8 cellular contexts compared by ENCODE assay signal in genomic region chr1:154608522-154609294, GRCh38. TPM values are rescaled to one million over a fixed set of nuclear protein-coding genes. Genes with fewer than 3 reads are reported as not detected.
DNase-seq lines count a peak whose midpoint lies in the region; ATAC-seq and TF ChIP-seq lines count a peak whose summit lies in the region.

No MANE protein-coding gene starts in this region.

- TF ChIP-seq CTCF in BE2C (IDR thresholded peaks at IDR 0.05; ENCODE audit: low read depth, low read length) (no peak), HCT116 (IDR thresholded peaks at IDR 0.05 in 2 of 3, conservative IDR thresholded peaks at IDR 0.05 in 1 of 3; ENCODE audit: borderline replicate concordance in 1 of 3, insufficient read depth in 1 of 3, low read depth in 2 of 3, low read length in 2 of 3) (no peak), suprapubic skin (IDR thresholded peaks at IDR 0.05) (no peak)

- TSS peak; percentile 90 for BruUV-seq in HCT116 (replicated peaks; lab: Mats Ljungman, UMichigan)

- H3K4me1 ChIP-seq in BE2C: peaks cover 5% of the 10 kb centered on the region
- peaks cover 17 to 31% of the 10 kb centered on the region in 2 experiments for H3K4me1 ChIP-seq in HCT116 (ENCODE audit: control insufficient read depth in 1 of 2, insufficient read depth in 2 of 2, low read length in 2 of 2)
- H3K4me1 ChIP-seq in mucosa of stomach (ENCODE audit: control insufficient read depth, insufficient read depth, low read length): peaks cover 12% of the 10 kb centered on the region
- H3K4me1 ChIP-seq in suprapubic skin: peaks cover 49% of the 10 kb centered on the region

- H3K9me3 Mint-ChIP-seq in activated T-cell treated with anti-CD3 and anti-CD28 coated beads, Interleukin-2, amount 50 U/mL, for 24 hours: no peaks in the 10 kb centered on the region

- no peak for TF ChIP-seq EP300 in suprapubic skin (IDR thresholded peaks at IDR 0.05)

- peak overlapping the region; percentile 91 for H3K4me3 Mint-ChIP-seq in activated T-cell treated with anti-CD3 and anti-CD28 coated beads, Interleukin-2, amount 50 U/mL, for 24 hours

- CTCF ChIA-PET in HCT116 (lab: Charles Lee): no interaction called here

- peak overlapping the region; percentile 99 for H3K9ac ChIP-seq in HCT116 (ENCODE audit: low read length)
- H3K9ac ChIP-seq in mucosa of stomach (ENCODE audit: low read length): peak overlapping the region; percentile 97

- H3K27me3 ChIP-seq in BE2C (no peaks in the 10 kb centered on the region), HCT116 (ENCODE audit: insufficient read depth, low read length) (no peaks in the 10 kb centered on the region), mucosa of stomach (ENCODE audit: control insufficient read depth, insufficient read depth, low read length) (no peaks in the 10 kb centered on the region), suprapubic skin (no peaks in the 10 kb centered on the region)

- H3K4me1 Mint-ChIP-seq in activated T-cell treated with anti-CD3 and anti-CD28 coated beads, Interleukin-2, amount 50 U/mL, for 24 hours (ENCODE audit: low read depth): peaks cover 74% of the 10 kb centered on the region

- DNase-seq in BE2C (peak; percentile 52), HCT116 (ENCODE audit: low read depth, low spot score) (no peak), NCI-H774 (lab: John Stamatoyannopoulos, UW) (peak; percentile 78), suprapubic skin (ENCODE audit: low spot score in 2 of 2) (peak in 1 of 2 donors; percentile 72)
- peak; percentile 60 for DNase-seq in activated T-cell treated with anti-CD3 and anti-CD28 coated beads, Interleukin-2, amount 50 U/mL, for 24 hours

- TF ChIP-seq RAD21 in HCT116 (IDR thresholded peaks at IDR 0.05; ENCODE audit: low read depth): no peak

- RAD21 ChIA-PET in HCT116 (lab: Charles Lee; ENCODE audit: low non-redundant PET in 1 of 2, low total read pairs in 2 of 2, uncharacterized antibody in 2 of 2, unreplicated experiment in 2 of 2): no interaction called here

- H3K27ac Mint-ChIP-seq in activated T-cell treated with anti-CD3 and anti-CD28 coated beads, Interleukin-2, amount 50 U/mL, for 24 hours: peak overlapping the region; percentile 98

- no peaks in the 10 kb centered on the region for H3K9me3 ChIP-seq in BE2C
- H3K9me3 ChIP-seq in HCT116 (ENCODE audit: control insufficient read depth in 1 of 2, insufficient read depth in 1 of 2, low read depth in 1 of 2, low read length in 2 of 2): no peaks in the 10 kb centered on the region
- no peaks in the 10 kb centered on the region for H3K9me3 ChIP-seq in mucosa of stomach (ENCODE audit: control insufficient read depth, low read length)
- no peaks in the 10 kb centered on the region for H3K9me3 ChIP-seq in suprapubic skin

- POLR2A ChIA-PET in HCT116 (lab: Charles Lee): interaction anchor here (0.8 kb wide), 1 partner anchor 56 kb away, joined by 3 read pairs; no protein-coding TSS in a partner anchor

- H4K20me1 ChIP-seq in HCT116 (ENCODE audit: insufficient read depth): peaks cover 7% of the 10 kb centered on the region; the same call in 1 of the 2 replicates

- intact Hi-C loops in HCT116 (cut with micrococcal nuclease): no loop called here

- ATAC-seq in HCT116 (peak; percentile 56), esophagus mucosa (peak; percentile 44), HG02571 (IDR thresholded peaks at IDR 0.05; ENCODE audit: unreplicated experiment) (no peak)

- peak overlapping the region; percentile 6 for H2AFZ ChIP-seq in HCT116 (ENCODE audit: low read depth, low read length, poor library complexity, severe bottlenecking)

- WGBS in suprapubic skin: 8% methylated on average over 26 of the region's 31 CpGs

- TF ChIP-seq POLR2A in HCT116 (IDR thresholded peaks at IDR 0.05; ENCODE audit: borderline replicate concordance, extremely low read depth, insufficient read depth, insufficient read length) (no peak), suprapubic skin (IDR thresholded peaks at IDR 0.05) (no peak)

- peaks cover 97% of the 10 kb centered on the region for H3K79me2 ChIP-seq in HCT116 (ENCODE audit: insufficient read depth, low read length)

- no peaks in the 10 kb centered on the region for H3K9me2 ChIP-seq in HCT116 (ENCODE audit: insufficient read depth)

- H3K27ac ChIP-seq in HCT116 (ENCODE audit: low read depth, low read length): peak overlapping the region; percentile 88
- H3K27ac ChIP-seq in suprapubic skin: peak overlapping the region; percentile 97

- H3K4me3 ChIP-seq in BE2C (ENCODE audit: low read depth, low read length) (peak overlapping the region; percentile 89), HCT116 (replicated peaks in 1 of 2; ENCODE audit: low read depth in 1 of 2, low read length in 2 of 2) (peak overlapping the region; percentile 88 to 97), mucosa of stomach (ENCODE audit: low read length) (peak overlapping the region; percentile 97), suprapubic skin (peak overlapping the region; percentile 78)

- peaks cover 47% of the 10 kb centered on the region for H3K36me3 Mint-ChIP-seq in activated T-cell treated with anti-CD3 and anti-CD28 coated beads, Interleukin-2, amount 50 U/mL, for 24 hours (ENCODE audit: low read depth)

- H3K4me2 ChIP-seq in HCT116 (ENCODE audit: low read length): peak overlapping the region; percentile 87

- H3K36me3 ChIP-seq in BE2C (no peaks in the 10 kb centered on the region), HCT116 (ENCODE audit: control insufficient read depth in 1 of 2, insufficient read depth in 2 of 2, low read length in 2 of 2) (no peaks in the 10 kb centered on the region), mucosa of stomach (ENCODE audit: control insufficient read depth, insufficient read depth, low read length) (no peaks in the 10 kb centered on the region), suprapubic skin (no peaks in the 10 kb centered on the region)

- H3K27me3 Mint-ChIP-seq in activated T-cell treated with anti-CD3 and anti-CD28 coated beads, Interleukin-2, amount 50 U/mL, for 24 hours: no peaks in the 10 kb centered on the region

TF ChIP-seq in HCT116, 20 proteins besides CTCF, POLR2A, EP300 and RAD21:
- TF ChIP-seq TCF7L2 (IDR thresholded peaks at IDR 0.05; ENCODE audit: borderline replicate concordance, extremely low read depth, insufficient read depth, insufficient read length) (no peak), MAX (IDR thresholded peaks at IDR 0.05) (0 out of 2 replicates have a peak, but pooled peaks have one; percentile 36), EGR1 (IDR thresholded peaks at IDR 0.05; ENCODE audit: low read depth) (peak; percentile 67; the same call in 1 of the 2 replicates), SRF (IDR thresholded peaks at IDR 0.05; ENCODE audit: low read depth) (no peak), ZBTB33 (IDR thresholded peaks at IDR 0.05; ENCODE audit: extremely low read depth, insufficient replicate concordance, low read length) (no peak), SP1 (IDR thresholded peaks at IDR 0.05; ENCODE audit: low read depth) (0 out of 2 replicates have a peak, but pooled peaks have one; percentile 13), CEBPB (IDR thresholded peaks at IDR 0.05; ENCODE audit: low read depth) (no peak)

RNA-seq across cellular contexts. Expression of gene ADAR, which starts 0.7 kb away (rescaled TPM):
- polyA plus RNA-seq in BE2C (2012; ENCODE audit: insufficient read depth, insufficient read length, low read depth): 147 TPM
- 169 TPM for total RNA-seq in HCT116 (2021; ENCODE audit: unreplicated experiment)
- polyA plus RNA-seq in HCT116 (2012): 74.5 and 89.8 TPM in 2 replicates
- 77.4 TPM for total RNA-seq in esophagus mucosa
- 100 to 1,000 TPM in 2 of 4 donors, 10 to 100 TPM in 2; 73.7 to 107 (median 93.2) TPM for total RNA-seq in suprapubic skin

RNA-seq across cellular contexts. Expression of gene CHRNB2, which starts 41.1 kb away (rescaled TPM):
- polyA plus RNA-seq in BE2C (2012; ENCODE audit: insufficient read depth, insufficient read length, low read depth): 62.7 TPM
- total RNA-seq in HCT116 (2021; ENCODE audit: unreplicated experiment): not detected
- 0.01 and 0.07 TPM in 2 replicates for polyA plus RNA-seq in HCT116 (2012)
- 0.20 TPM for total RNA-seq in esophagus mucosa
- total RNA-seq in suprapubic skin: under 1 TPM; 0.26 to 0.83 (median 0.33) TPM

RNA-seq across cellular contexts. Expression of gene UBE2Q1, which starts 50.2 kb away (rescaled TPM):
- polyA plus RNA-seq in BE2C (2012; ENCODE audit: insufficient read depth, insufficient read length, low read depth): 265 TPM
- total RNA-seq in HCT116 (2021; ENCODE audit: unreplicated experiment) (70.9 TPM), esophagus mucosa (37.3 TPM), suprapubic skin (10 to 100 TPM; 30.6 to 60.2 (median 32.0) TPM)
- 39.1 and 62.2 TPM in 2 replicates for polyA plus RNA-seq in HCT116 (2012)
